In the genomic region with DNA sequence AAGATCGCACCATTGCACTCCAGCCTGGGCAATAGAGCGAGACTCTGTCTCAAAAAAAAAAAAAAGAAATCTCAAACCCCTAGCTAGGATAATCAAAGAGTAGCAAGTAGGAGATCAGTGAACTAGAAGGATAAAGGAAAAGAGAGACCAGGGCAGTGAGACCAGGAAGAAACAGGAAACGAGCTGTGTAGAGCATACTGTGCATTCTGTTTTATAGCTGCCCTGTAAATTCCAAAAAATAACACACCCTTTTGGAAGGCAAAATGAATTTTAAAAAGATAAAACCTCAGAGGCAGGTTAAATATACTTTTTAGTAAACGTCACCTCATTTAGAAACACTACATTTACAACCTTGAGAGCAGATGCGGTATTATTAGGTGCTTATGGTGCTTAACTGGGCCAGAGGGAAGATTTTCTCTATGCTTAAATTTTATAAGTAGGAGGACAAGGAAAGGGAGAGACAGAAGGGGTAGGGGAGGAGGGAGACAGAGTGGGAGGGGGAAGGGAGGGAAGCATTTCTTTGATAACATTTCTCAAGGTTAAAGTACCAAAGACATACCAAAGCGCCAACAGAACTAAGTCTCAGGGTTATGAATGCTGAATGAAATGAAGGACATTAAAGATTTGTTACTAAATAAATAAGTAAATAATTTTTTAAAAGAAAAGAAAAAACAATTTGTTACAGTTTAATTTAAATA, we compare ENCODE assay signal across 21 cellular contexts. TPM values are rescaled to one million over a fixed set of nuclear protein-coding genes. Genes with fewer than 3 reads are reported as not detected.
A peak's percentile ranks its signal among the peaks of the same experiment; 100 is the strongest.
DNase-seq lines count a peak whose midpoint lies in the region; ATAC-seq and TF ChIP-seq lines count a peak whose summit lies in the region.
"Had no signal": no experiment of that assay in that cellular context is flagged by ENCODE, and none has a peak within 500 bp of the region (broad histone marks: within the 10 kb centered on the region; RNA-seq: fewer than 3 reads in every experiment).

No MANE protein-coding gene starts in this region.

- no peaks in the 10 kb centered on the region for H3K9me3 Mint-ChIP-seq in mesothelial cell of epicardium
- no peaks in the 10 kb centered on the region for H3K9me3 Mint-ChIP-seq in CD8-positive, alpha-beta T cell
- H3K9me3 Mint-ChIP-seq: activated B cell treated with CpG ODN at 0.5 μM for 24 hours; activated CD8-positive, alpha-beta T cell treated with anti-CD3 and anti-CD28 coated beads for 36 hours; activated T-helper 1 cell treated with anti-CD3 and anti-CD28 coated beads, Interleukin-12 subunit alpha, Interleukin-12 subunit beta, Interleukin-2, Interleukin-4 antibody, amounts not matched to agents 30 ng/mL and 10 ng/mL and 1 ng/mL, durations not matched to agents 14 hours and 24 hours and 36 hours; T-helper 1 cell treated with Interleukin-12 subunit alpha and Interleukin-12 subunit beta and Interleukin-4 antibody, amounts not matched to agents 30 μg/mL and 1 μg/mL, for 36 hours had no signal

- no peaks in the 10 kb centered on the region for H3K9me3 ChIP-seq in SK-N-SH
- no peaks in the 10 kb centered on the region for H3K9me3 ChIP-seq in CD8-positive, alpha-beta T cell (ENCODE audit: low read length)

- TF ChIP-seq RAD21 in SK-N-SH (IDR thresholded peaks at IDR 0.05; ENCODE audit: low read length) = no peak

- 84% methylated on average over 6 of the region's 6 CpGs for WGBS in SK-N-SH (ENCODE audit: low lambda C conversion rate)
- 89% methylated on average over 6 of the region's 6 CpGs for WGBS in urinary bladder

- H3K4me3 Mint-ChIP-seq in mesothelial cell of epicardium = no peak overlapping the region
- no peak overlapping the region for H3K4me3 Mint-ChIP-seq in CD8-positive, alpha-beta T cell
- H3K4me3 Mint-ChIP-seq: activated B cell treated with CpG ODN at 0.5 μM for 24 hours; activated CD8-positive, alpha-beta T cell treated with anti-CD3 and anti-CD28 coated beads for 36 hours; activated T-helper 1 cell treated with anti-CD3 and anti-CD28 coated beads, Interleukin-12 subunit alpha, Interleukin-12 subunit beta, Interleukin-2, Interleukin-4 antibody, amounts not matched to agents 30 ng/mL and 10 ng/mL and 1 ng/mL, durations not matched to agents 14 hours and 24 hours and 36 hours; T-helper 1 cell treated with Interleukin-12 subunit alpha and Interleukin-12 subunit beta and Interleukin-4 antibody, amounts not matched to agents 30 μg/mL and 1 μg/mL, for 36 hours had no signal

- H3K9ac ChIP-seq in SK-N-SH = peak overlapping the region; percentile 65; the same call in 1 of the 2 replicates
- H3K9ac ChIP-seq: KMS-11 had no signal

- H3K27me3 ChIP-seq in SK-N-SH (ENCODE audit: insufficient read depth) = no peaks in the 10 kb centered on the region
- no peaks in the 10 kb centered on the region for H3K27me3 ChIP-seq in CD8-positive, alpha-beta T cell (ENCODE audit: insufficient read depth, low read length)
- H3K27me3 ChIP-seq: foreskin keratinocyte had no signal

- peaks cover 20% of the 10 kb centered on the region for H3K36me3 Mint-ChIP-seq in mesothelial cell of epicardium
- H3K36me3 Mint-ChIP-seq in CD8-positive, alpha-beta T cell = peaks cover 63% of the 10 kb centered on the region

- no peaks in the 10 kb centered on the region for H3K9me2 ChIP-seq in SK-N-SH

- peak overlapping the region; percentile 71; the same call in 1 of the 2 replicates for H3K4me2 ChIP-seq in SK-N-SH
- H3K4me2 ChIP-seq: KMS-11 had no signal

- peaks cover 0 to 55% of the 10 kb centered on the region in 2 experiments; a peak in 3 of 4 replicates for H3K4me1 ChIP-seq in SK-N-SH (ENCODE audit: control insufficient read depth in 1 of 2, insufficient read depth in 2 of 2, low read depth in 1 of 2, low read length in 1 of 2)
- no peaks in the 10 kb centered on the region for H3K4me1 ChIP-seq in urinary bladder (ENCODE audit: insufficient read depth)
- H3K4me1 ChIP-seq in CD8-positive, alpha-beta T cell (ENCODE audit: insufficient read depth, low read length) = no peaks in the 10 kb centered on the region

- CTCF ChIA-PET in SK-N-SH (lab: Yijun Ruan, JAX) = no interaction called here
- CTCF ChIA-PET in CD8-positive, alpha-beta T cell (lab: Charles Lee) = no interaction called here

- H3K36me3 ChIP-seq in SK-N-SH (replicated peaks in 1 of 2; ENCODE audit: control insufficient read depth in 1 of 2, insufficient read depth in 2 of 2, low read length in 1 of 2) (peaks cover 0 to 41% of the 10 kb centered on the region in 2 experiments), urinary bladder (ENCODE audit: insufficient read depth) (peaks cover 2% of the 10 kb centered on the region)
- H3K36me3 ChIP-seq in CD8-positive, alpha-beta T cell (ENCODE audit: insufficient read depth, low read length) = peaks cover 6% of the 10 kb centered on the region

- H3K27ac ChIP-seq in SK-N-SH (ENCODE audit: low read depth in 2 of 2, low read length in 1 of 2) (peak overlapping the region in 1 of 2 experiments; percentile 92; a peak in 3 of 4 replicates), urinary bladder (ENCODE audit: low read depth) (peak overlapping the region; percentile 18)
- no peak overlapping the region for H3K27ac ChIP-seq in CD8-positive, alpha-beta T cell (ENCODE audit: low read depth, low read length)
- H3K27ac ChIP-seq: C4-2B, foreskin keratinocyte, KMS-11 had no signal

- H2AFZ ChIP-seq in SK-N-SH (ENCODE audit: low read depth) = no peak overlapping the region

- peaks cover 87% of the 10 kb centered on the region for H3K79me2 ChIP-seq in SK-N-SH (ENCODE audit: insufficient read depth)

- ATAC-seq in SK-N-SH treated with all-trans-retinoic acid at 6 μM for 48 hours (no peak), GM21786 (IDR thresholded peaks at IDR 0.05; ENCODE audit: unreplicated experiment) (no peak)
- ATAC-seq in CD8-positive, alpha-beta T cell = no peak
- ATAC-seq: activated CD8-positive, alpha-beta T cell treated with anti-CD3 and anti-CD28 coated beads for 36 hours; left lobe of liver had no signal

- H3K4me3 ChIP-seq in SK-N-SH (ENCODE audit: low read depth in 2 of 2, low read length in 1 of 2) (no peak overlapping the region), urinary bladder (ENCODE audit: low read depth, low read length) (no peak overlapping the region)
- H3K4me3 ChIP-seq in CD8-positive, alpha-beta T cell (ENCODE audit: low read depth, low read length) = no peak overlapping the region

- POLR2A ChIA-PET in SK-N-SH (lab: Yijun Ruan, JAX) = no interaction called here
- POLR2A ChIA-PET in CD8-positive, alpha-beta T cell (lab: Charles Lee) = no interaction called here

- H4K20me1 ChIP-seq in SK-N-SH (ENCODE audit: insufficient read depth) = no peaks in the 10 kb centered on the region

- no peak for DNase-seq in SK-N-SH
- DNase-seq in amniotic epithelial cell (ENCODE audit: low read depth) = peak; percentile 36
- no peak for DNase-seq in mesothelial cell of epicardium (ENCODE audit: low spot score in 2 of 2, unreplicated experiment in 2 of 2)
- no peak for DNase-seq in activated gamma-delta T cell treated with Interleukin-2 at 50 U/mL for 16 hours
- DNase-seq in CD8-positive, alpha-beta T cell = no peak
- DNase-seq: activated B cell treated with CpG ODN at 0.5 μM for 24 hours; activated CD8-positive, alpha-beta T cell treated with anti-CD3 and anti-CD28 coated beads for 36 hours; central memory CD4-positive, alpha-beta T cell; NCI-H1417; NCI-H2171; NK-92 treated with Interleukin-12 subunit alpha and Interleukin-12 subunit beta, amount 100 ng/mL, for 24 hours; stimulated activated CD4-positive, alpha-beta T cell treated with anti-CD3 and anti-CD28 coated beads, Interleukin-4, amount 100 ng/mL, for 1 hour had no signal

- peaks cover 61% of the 10 kb centered on the region for H3K4me1 Mint-ChIP-seq in mesothelial cell of epicardium
- peaks cover 3% of the 10 kb centered on the region for H3K4me1 Mint-ChIP-seq in CD8-positive, alpha-beta T cell (ENCODE audit: low read depth)
- H3K4me1 Mint-ChIP-seq: activated B cell treated with CpG ODN at 0.5 μM for 24 hours had no signal

- H3F3A ChIP-seq in SK-N-SH (replicated peaks; ENCODE audit: insufficient read depth) = peaks cover 49% of the 10 kb centered on the region

- TF ChIP-seq EP300 in SK-N-SH (IDR thresholded peaks at IDR 0.05; ENCODE audit: borderline replicate concordance in 1 of 2, low read depth in 1 of 2, low read length in 1 of 2) = no peak

- TF ChIP-seq CTCF in SK-N-SH (IDR thresholded peaks at IDR 0.05) = no peak
- TF ChIP-seq CTCF in mesothelial cell of epicardium (IDR thresholded peaks at IDR 0.05; ENCODE audit: unreplicated experiment) = no peak
- no peak for TF ChIP-seq CTCF in CD8-positive, alpha-beta T cell (IDR thresholded peaks at IDR 0.05)

- intact Hi-C loops in CD8-positive, alpha-beta T cell (cut with DNase I, micrococcal nuclease) = no loop called here

- no peaks in the 10 kb centered on the region for H3K27me3 Mint-ChIP-seq in mesothelial cell of epicardium (ENCODE audit: low read depth)
- no peaks in the 10 kb centered on the region for H3K27me3 Mint-ChIP-seq in CD8-positive, alpha-beta T cell (ENCODE audit: low read depth)
- H3K27me3 Mint-ChIP-seq: activated B cell treated with CpG ODN at 0.5 μM for 24 hours; activated CD8-positive, alpha-beta T cell treated with anti-CD3 and anti-CD28 coated beads for 36 hours had no signal

- H3K27ac Mint-ChIP-seq in mesothelial cell of epicardium = peak overlapping the region; percentile 86
- no peak overlapping the region for H3K27ac Mint-ChIP-seq in CD8-positive, alpha-beta T cell
- H3K27ac Mint-ChIP-seq: activated B cell treated with CpG ODN at 0.5 μM for 24 hours; activated CD8-positive, alpha-beta T cell treated with anti-CD3 and anti-CD28 coated beads for 36 hours; activated T-helper 1 cell treated with anti-CD3 and anti-CD28 coated beads, Interleukin-12 subunit alpha, Interleukin-12 subunit beta, Interleukin-2, Interleukin-4 antibody, amounts not matched to agents 30 ng/mL and 10 ng/mL and 1 ng/mL, durations not matched to agents 14 hours and 24 hours and 36 hours; T-helper 1 cell treated with Interleukin-12 subunit alpha and Interleukin-12 subunit beta and Interleukin-4 antibody, amounts not matched to agents 30 μg/mL and 1 μg/mL, for 36 hours had no signal

TF ChIP-seq in SK-N-SH, 30 proteins besides CTCF, POLR2A, EP300 and RAD21 (continues in another document):
- TF ChIP-seq JUND (IDR thresholded peaks at IDR 0.05) (no peak), RFX5 (IDR thresholded peaks at IDR 0.05; ENCODE audit: low read length) (no peak)

RNA-seq across cellular contexts. Expression of gene FEZ2, which starts 30.1 kb away (rescaled TPM):
- polyA plus RNA-seq in SK-N-SH (2012; rRNA removed) (37.2 and 41.4 TPM in 2 replicates), urinary bladder (39.3 TPM)
- 51.6 and 77.8 TPM in 2 replicates for polyA plus RNA-seq in SK-N-SH (2012; cell fraction: cytosol; rRNA removed)
- 19.8 and 34.0 TPM in 2 replicates for polyA plus RNA-seq in SK-N-SH (2012; cell fraction: nucleus; rRNA removed)
- total RNA-seq in mesothelial cell of epicardium (60.4 to 64.6 TPM (median 64.5 TPM) in 3 replicates), urinary bladder (69.6 TPM)
- 1 to 10 TPM; 5.9 to 7.2 TPM for total RNA-seq in CD8-positive, alpha-beta T cell
